In genomic region chr14:54474232-54474793, GRCh38 we compare ENCODE assay signal across 25 cellular contexts. TPM values are rescaled to one million over a fixed set of nuclear protein-coding genes. Genes with fewer than 3 reads are reported as not detected.
DNase-seq lines count a peak whose midpoint lies in the region; ATAC-seq and TF ChIP-seq lines count a peak whose summit lies in the region.
"Had no signal": no experiment of that assay in that cellular context is flagged by ENCODE, and none has a peak within 500 bp of the region (broad histone marks: within the 10 kb centered on the region; RNA-seq: fewer than 3 reads in every experiment).

No MANE protein-coding gene starts in this region.

- H3F3A ChIP-seq in smooth muscle cell (ENCODE audit: low read depth), result peaks cover 6% of the 10 kb centered on the region

- in situ Hi-C loops in astrocyte of the spinal cord (cut with HindIII; ENCODE audit: low sequenced_read_pairs), result no loop called here

- no peaks in the 10 kb centered on the region for H3K79me2 ChIP-seq in smooth muscle cell (ENCODE audit: low read depth)

- H3K9me3 ChIP-seq in smooth muscle cell (replicated peaks; ENCODE audit: low read depth), result no peaks in the 10 kb centered on the region
- H3K9me3 ChIP-seq: testis, vagina had no signal

- peak overlapping the region; percentile 12 for H3K4me2 ChIP-seq in smooth muscle cell

- H3K27ac ChIP-seq in smooth muscle cell (ENCODE audit: low read depth), result peak overlapping the region; percentile 49
- H3K27ac ChIP-seq: brain microvascular endothelial cell, testis, vagina had no signal

- DNase-seq in LHCN-M2 (ENCODE audit: low read depth) (peak; percentile 48), astrocyte of the spinal cord (ENCODE audit: low read depth, low spot score) (peak; percentile 35), left colon (no peak), smooth muscle cell (lab: John Stamatoyannopoulos, UW; ENCODE audit: unreplicated experiment) (no peak)
- no peak for DNase-seq in activated CD4-positive, alpha-beta T cell treated with anti-CD3 and anti-CD28 coated beads, Interleukin-2, amount 50 U/mL, for 48 hours
- DNase-seq: activated naive CD8-positive, alpha-beta T cell treated with anti-CD3 and anti-CD28 coated beads, Interleukin-2, amount 50 U/mL, for 24 hours; activated T-cell treated with anti-CD3 and anti-CD28 coated beads, Interleukin-2, amount 50 U/mL, for 1 hour; brain microvascular endothelial cell; Calu3; DND-41; effector CD4-positive, alpha-beta T cell; Karpas-422; kidney glomerular epithelial cell; MV-4-11; NCI-H1436 treated with DMSO at 0.1 percent for 48 hours; NCI-H446 treated with DMSO at 0.1 percent for 48 hours; OCI-M1; posterior cingulate gyrus; stimulated activated naive CD4-positive, alpha-beta T cell; testis had no signal

- TF ChIP-seq CTCF in astrocyte of the spinal cord (IDR thresholded peaks at IDR 0.05; ENCODE audit: low read depth, low read length) (no peak), smooth muscle cell (IDR thresholded peaks at IDR 0.05; ENCODE audit: borderline replicate concordance, insufficient read depth, poor library complexity, severe bottlenecking) (no peak)

- H2AFZ ChIP-seq in smooth muscle cell (ENCODE audit: low read depth), result no peak overlapping the region

- no peak overlapping the region for H3K9ac ChIP-seq in smooth muscle cell (ENCODE audit: low read depth)

- no peak overlapping the region for H3K4me3 ChIP-seq in astrocyte of the spinal cord (ENCODE audit: low read depth, low read length)
- H3K4me3 ChIP-seq in smooth muscle cell, result no peak overlapping the region
- H3K4me3 ChIP-seq: testis, vagina had no signal

- no peaks in the 10 kb centered on the region for H3K36me3 ChIP-seq in smooth muscle cell (ENCODE audit: low read depth)

- ATAC-seq in left colon (peak; percentile 60), GM21526 (IDR thresholded peaks at IDR 0.05; ENCODE audit: low FRiP score, unreplicated experiment) (no peak), GM18873 (IDR thresholded peaks at IDR 0.05; ENCODE audit: low FRiP score, unreplicated experiment) (no peak), GM18867 (IDR thresholded peaks at IDR 0.05; ENCODE audit: unreplicated experiment) (no peak)
- ATAC-seq: activated naive CD8-positive, alpha-beta T cell treated with anti-CD3 and anti-CD28 coated beads, Interleukin-2, amount 50 U/mL, for 24 hours; sciatic nerve had no signal

- H4K20me1 ChIP-seq in smooth muscle cell (ENCODE audit: low read depth), result peaks cover 40% of the 10 kb centered on the region

- H3K27me3 ChIP-seq in smooth muscle cell (ENCODE audit: low read depth), result no peaks in the 10 kb centered on the region
- H3K27me3 ChIP-seq: brain microvascular endothelial cell, testis, vagina had no signal

- peaks cover 30% of the 10 kb centered on the region for H3K4me1 ChIP-seq in smooth muscle cell (ENCODE audit: low read depth)
- H3K4me1 ChIP-seq: vagina had no signal

- intact Hi-C loops in left colon (cut with DNase I, micrococcal nuclease), result no loop called here

- WGBS in smooth muscle cell (ENCODE audit: low lambda C conversion rate), result 52% methylated on average over 2 of the region's 2 CpGs

RNA-seq across cellular contexts. Expression of gene GMFB, which starts 14.5 kb away (rescaled TPM):
- total RNA-seq in LHCN-M2 (2014; rRNA removed) (126 and 128 TPM in 2 replicates), left colon (10 to 100 TPM; 64.9 to 77.3 TPM), smooth muscle cell (73.5 and 86.1 TPM in 2 replicates)
- polyA plus RNA-seq in LHCN-M2 (2012), result 28.9 TPM
- 25.7 and 26.8 TPM in 2 replicates for polyA plus RNA-seq in smooth muscle cell

RNA-seq across cellular contexts. Expression of gene CNIH1, which starts 33.1 kb away (rescaled TPM):
- total RNA-seq in LHCN-M2 (2014; rRNA removed) (144 and 255 TPM in 2 replicates), left colon (100 to 1,000 TPM; 103 to 105 TPM), smooth muscle cell (172 and 224 TPM in 2 replicates)
- polyA plus RNA-seq in LHCN-M2 (2012), result 114 TPM
- 133 and 162 TPM in 2 replicates for polyA plus RNA-seq in smooth muscle cell

RNA-seq across cellular contexts. Expression of gene CGRRF1, which starts 35.4 kb away (rescaled TPM):
- total RNA-seq in LHCN-M2 (2014; rRNA removed) (9.3 and 14.5 TPM in 2 replicates), left colon (10 to 100 TPM; 11.6 to 22.5 TPM), smooth muscle cell (18.4 and 20.7 TPM in 2 replicates)
- 10.8 TPM for polyA plus RNA-seq in LHCN-M2 (2012)
- 20.5 and 30.6 TPM in 2 replicates for polyA plus RNA-seq in smooth muscle cell

Comparison
In these comparisons a context has a peak if more than half of its experiments do, and no peak if none do; other contexts are left out.
1. DNase-seq: peak in LHCN-M2 (single experiment) and astrocyte of the spinal cord (single experiment); none in left colon (0 of 2), smooth muscle cell (single experiment) and activated CD4-positive, alpha-beta T cell treated with anti-CD3 and anti-CD28 coated beads, Interleukin-2, amount 50 U/mL, for 48 hours (0 of 2).